Comparison of ENCODE assay signal across 14 cellular contexts in genomic region chr18:48784654-48785053, GRCh38.
DNase-seq lines count a peak whose midpoint lies in the region; ATAC-seq, FAIRE-seq and TF ChIP-seq lines count a peak whose summit lies in the region.
"Had no signal": no experiment of that assay in that cellular context is flagged by ENCODE, and none has a peak within 500 bp of the region (broad histone marks: within the 10 kb centered on the region; RNA-seq: fewer than 3 reads in every experiment).

No MANE protein-coding gene starts in this region.

- DNase-seq in right lobe of liver, result peak in 2 of 3 donors; percentile 21 to 24
- no peak for DNase-seq in middle frontal gyrus (ENCODE audit: extremely low spot score, low spot score)
- DNase-seq in D721Med (ENCODE audit: insufficient read length, low spot score), result no peak
- DNase-seq in NK-92 treated with Interleukin-12 subunit alpha and Interleukin-12 subunit beta, amount 100 ng/mL, for 24 hours (lab: John Stamatoyannopoulos, UW), result no peak
- DNase-seq: activated naive CD4-positive, alpha-beta T cell treated with anti-CD3 and anti-CD28 coated beads for 36 hours; DMS 273 treated with DMSO at 0.1 percent for 48 hours; NCI-H1105; PC-9 had no signal

- no peaks in the 10 kb centered on the region for H3K79me2 ChIP-seq in DOHH2 (ENCODE audit: control insufficient read depth, low read length)

- H3K4me3 ChIP-seq in DOHH2 (ENCODE audit: low read length) (peak overlapping the region; percentile 30), right lobe of liver (no peak overlapping the region)
- H3K4me3 ChIP-seq: dorsolateral prefrontal cortex, PC-9 had no signal

- H3K4me1 ChIP-seq in DOHH2 (ENCODE audit: control insufficient read depth, low read length), result peaks cover 36% of the 10 kb centered on the region
- H3K4me1 ChIP-seq in right lobe of liver, result peaks cover 0 to 47% (median 17%) of the 10 kb centered on the region in 4 donors

- no peak for FAIRE-seq in D721Med (lab: Jason Lieb, UNC)

- H3K9me3 ChIP-seq in DOHH2 (ENCODE audit: control insufficient read depth, insufficient read depth, low read length), result no peaks in the 10 kb centered on the region
- H3K9me3 ChIP-seq in right lobe of liver, result no peaks in the 10 kb centered on the region

- TF ChIP-seq CTCF in DOHH2 (IDR thresholded peaks at IDR 0.05; ENCODE audit: low read depth, low read length, poor library complexity, severe bottlenecking) (no peak), right lobe of liver (IDR thresholded peaks at IDR 0.05) (no peak), D721Med (IDR thresholded peaks at IDR 0.05; ENCODE audit: insufficient read depth, missing control alignments) (no peak)

- H3K27me3 ChIP-seq in DOHH2 (ENCODE audit: control insufficient read depth, low read length) (peaks cover 2% of the 10 kb centered on the region; the same call in 1 of the 2 replicates), right lobe of liver (no peaks in the 10 kb centered on the region)
- H3K27me3 ChIP-seq: dorsolateral prefrontal cortex had no signal

- H3K36me3 ChIP-seq in DOHH2 (ENCODE audit: control insufficient read depth, low read length) (no peaks in the 10 kb centered on the region), right lobe of liver (peaks cover 0 to 2% (median 0%) of the 10 kb centered on the region in 4 donors)

- H4K20me1 ChIP-seq in DOHH2 (ENCODE audit: control insufficient read depth, insufficient read depth, low read depth, low read length), result 0 out of 2 replicates have a peak, but pooled peaks cover 8% of the 10 kb centered on the region

- ATAC-seq in GM19463 (IDR thresholded peaks at IDR 0.05; ENCODE audit: unreplicated experiment) (peak; percentile 24), HG03457 (IDR thresholded peaks at IDR 0.05; ENCODE audit: unreplicated experiment) (peak; percentile 20), right lobe of liver (no peak), HG03342 (IDR thresholded peaks at IDR 0.05; ENCODE audit: unreplicated experiment) (no peak)

- intact Hi-C loops in right lobe of liver (cut with DNase I), result loop anchor here (10.0 kb wide), 2 partner anchors 150 to 160 kb away; no protein-coding TSS in a partner anchor

- peak overlapping the region; percentile 59 for H3K27ac ChIP-seq in DOHH2 (ENCODE audit: low read depth, low read length)
- no peak overlapping the region for H3K27ac ChIP-seq in right lobe of liver
- H3K27ac ChIP-seq: PC-9, VCaP had no signal

- H3K9me2 ChIP-seq in DOHH2 (replicated peaks; ENCODE audit: control insufficient read depth, low read length), result no peaks in the 10 kb centered on the region

- peaks cover 10% of the 10 kb centered on the region for H3F3A ChIP-seq in DOHH2 (ENCODE audit: control insufficient read depth, insufficient read depth)

- no peak for TF ChIP-seq POLR2A in right lobe of liver (IDR thresholded peaks at IDR 0.05)

- peak overlapping the region; percentile 68 for H3K4me2 ChIP-seq in DOHH2 (ENCODE audit: low read length)
- H3K4me2 ChIP-seq: PC-9 had no signal

- no CpG with 5 or more reads among the region's 5 CpGs for WGBS in right lobe of liver (ENCODE audit: insufficient coverage, low coverage, low lambda C conversion rate, missing lambda C conversion rate)

Comparison
In these comparisons a context has a peak if more than half of its experiments do, and no peak if none do; other contexts are left out.
1. ATAC-seq: peak in GM19463 (single experiment) and HG03457 (single experiment); none in right lobe of liver (0 of 4) and HG03342 (single experiment).
2. DNase-seq: peak in right lobe of liver (2 of 3); none in middle frontal gyrus (single experiment), D721Med (single experiment) and NK-92 treated with Interleukin-12 subunit alpha and Interleukin-12 subunit beta, amount 100 ng/mL, for 24 hours (single experiment).